8 cellular contexts compared by ENCODE assay signal in the genomic region with DNA sequence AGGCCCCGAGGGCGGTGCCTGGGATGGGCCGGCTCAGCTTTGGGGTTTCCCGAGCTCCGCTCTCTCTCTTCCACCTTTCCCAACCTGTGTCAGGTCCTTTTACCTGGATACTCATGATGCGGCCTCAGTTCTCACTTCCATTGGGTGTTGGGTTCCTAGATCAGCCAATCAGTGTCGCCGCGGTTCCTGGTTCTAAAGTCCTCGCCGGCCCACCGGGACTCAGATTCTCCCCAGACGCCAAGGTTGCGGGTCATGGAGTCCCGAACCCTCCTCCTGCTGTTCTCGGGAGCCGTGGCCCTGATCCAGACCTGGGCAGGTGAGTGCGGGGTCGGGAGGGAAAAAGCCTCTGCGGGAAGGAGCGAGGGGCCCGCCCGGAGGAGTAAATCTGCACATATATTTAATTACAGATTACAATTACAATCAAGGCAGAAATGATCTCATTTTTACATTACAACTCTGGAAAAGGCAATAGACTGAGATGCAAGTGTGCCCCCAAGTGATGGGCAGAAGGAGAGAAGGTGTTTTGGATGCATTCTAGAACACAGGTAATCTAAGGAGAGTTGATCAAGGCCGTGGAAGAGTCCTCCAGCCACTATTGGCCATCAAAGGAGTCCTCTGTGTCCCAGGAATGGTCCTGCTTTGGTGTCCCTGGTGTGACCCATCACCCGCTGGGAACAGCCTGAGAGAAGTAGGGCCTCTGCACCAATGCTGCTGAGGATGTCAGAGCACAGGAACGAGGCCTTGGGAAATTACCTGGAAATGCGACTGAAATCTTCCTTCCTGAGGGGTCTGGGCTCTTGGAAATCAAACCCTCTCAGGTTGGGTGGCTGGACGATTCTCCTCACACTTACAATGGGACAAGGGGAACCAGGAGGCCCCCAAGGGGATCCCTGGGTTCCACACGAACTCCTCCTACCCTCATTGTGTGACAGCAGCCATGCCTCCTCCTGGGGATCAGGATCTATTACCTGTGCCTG. TPM values are rescaled to one million over a fixed set of nuclear protein-coding genes. Genes with fewer than 3 reads are reported as not detected.
DNase-seq lines count a peak whose midpoint lies in the region; ATAC-seq and TF ChIP-seq lines count a peak whose summit lies in the region.

No MANE protein-coding gene starts in this region.

- H3K9me3 Mint-ChIP-seq in endothelial cell (ENCODE audit: unreplicated experiment), result no peaks in the 10 kb centered on the region

- peak; percentile 51 for DNase-seq in NCI-H510A treated with DMSO at 0.1 percent for 48 hours (lab: John Stamatoyannopoulos, UW)
- peak; percentile 88 for DNase-seq in activated CD8-positive, alpha-beta memory T cell treated with anti-CD3 and anti-CD28 coated beads, Interleukin-2, amount 50 U/mL, for 4 hours
- peak; percentile 74 for DNase-seq in endothelial cell (ENCODE audit: low spot score)
- peak; percentile 96 for DNase-seq in mesendoderm
- DNase-seq in stimulated activated CD8-positive, alpha-beta memory T cell treated with anti-CD3 and anti-CD28 coated beads, Interleukin-12 subunit alpha, Interleukin-12 subunit beta, amount 100 ng/mL, for 24 hours (ENCODE audit: extremely low read depth), result peak; percentile 60
- no peak for DNase-seq in NCI-H1694 (lab: John Stamatoyannopoulos, UW)

- H4K5ac ChIP-seq in mesendoderm (ENCODE audit: low read length), result no peak overlapping the region

- H3K36me3 ChIP-seq in mesendoderm (ENCODE audit: control insufficient read depth, insufficient read depth, low read length), result no peaks in the 10 kb centered on the region

- peak overlapping the region; percentile 64 for H3K9ac ChIP-seq in mesendoderm (ENCODE audit: low read length)

- WGBS in mesendoderm (ENCODE audit: extremely low coverage, insufficient coverage, low lambda C conversion rate), result no CpG with 5 or more reads among the region's 29 CpGs

- H2BK15ac ChIP-seq in mesendoderm (replicated peaks; ENCODE audit: low read depth), result no peak overlapping the region

- no peaks in the 10 kb centered on the region for H3K4me1 ChIP-seq in mesendoderm (ENCODE audit: control insufficient read depth, low read depth, low read length)

- H3K23ac ChIP-seq in mesendoderm (ENCODE audit: low read length), result no peak overlapping the region

- no peak overlapping the region for H4K8ac ChIP-seq in mesendoderm (ENCODE audit: low read depth, low read length)

- peak overlapping the region; percentile 80 for H3K56ac ChIP-seq in mesendoderm (ENCODE audit: low read length)

- no peaks in the 10 kb centered on the region for H3K36me3 Mint-ChIP-seq in endothelial cell (ENCODE audit: low read depth, unreplicated experiment)

- H3K4me2 ChIP-seq in mesendoderm (ENCODE audit: low read length), result peak overlapping the region; percentile 45

- TF ChIP-seq CTCF in endothelial cell (IDR thresholded peaks at IDR 0.05; ENCODE audit: unreplicated experiment), result no peak

- H2BK5ac ChIP-seq in mesendoderm (ENCODE audit: low read length), result no peak overlapping the region

- no peak overlapping the region for H3K4ac ChIP-seq in mesendoderm (ENCODE audit: low read depth, low read length)

- H3K79me2 ChIP-seq in mesendoderm (ENCODE audit: control insufficient read depth, insufficient read depth, low read length), result no peaks in the 10 kb centered on the region

- no peak overlapping the region for H2BK120ac ChIP-seq in mesendoderm (ENCODE audit: low read depth, low read length)

- H2AK5ac ChIP-seq in mesendoderm (ENCODE audit: low read length), result no peak overlapping the region

- H3K27ac Mint-ChIP-seq in endothelial cell (ENCODE audit: unreplicated experiment), result no peak overlapping the region

- peak overlapping the region; percentile 25 for H3K4me3 Mint-ChIP-seq in endothelial cell (ENCODE audit: unreplicated experiment)

- H3K27ac ChIP-seq in mesendoderm (ENCODE audit: low read depth, low read length), result no peak overlapping the region

- no peak overlapping the region for H3K4me3 ChIP-seq in mesendoderm (ENCODE audit: low read length)

- H3K27me3 ChIP-seq in mesendoderm (ENCODE audit: insufficient read depth, low read length, poor library complexity), result no peaks in the 10 kb centered on the region

- ATAC-seq in GM18858 (IDR thresholded peaks at IDR 0.05; ENCODE audit: unreplicated experiment) (peak; percentile 83), HG03045 (IDR thresholded peaks at IDR 0.05; ENCODE audit: unreplicated experiment) (peak; percentile 88)

- H3K4me1 Mint-ChIP-seq in endothelial cell (ENCODE audit: unreplicated experiment), result peaks cover 3% of the 10 kb centered on the region

- H3K27me3 Mint-ChIP-seq in endothelial cell (ENCODE audit: unreplicated experiment), result no peaks in the 10 kb centered on the region

- H3K79me1 ChIP-seq in mesendoderm (ENCODE audit: low read length), result no peaks in the 10 kb centered on the region

- no peak overlapping the region for H3K18ac ChIP-seq in mesendoderm (ENCODE audit: low read length)

RNA-seq across cellular contexts. Expression of gene MICB, which starts 34.7 kb away (rescaled TPM):
- 3.6 TPM for total RNA-seq in endothelial cell (ENCODE audit: unreplicated experiment)
- 6.1 TPM for polyA plus RNA-seq in mesendoderm (2013, experiment 1 of 2)
- polyA plus RNA-seq in mesendoderm (2013, experiment 2 of 2), result 6.3 TPM

RNA-seq across cellular contexts. Expression of gene MICA, which starts 59.9 kb away (rescaled TPM):
- total RNA-seq in endothelial cell (ENCODE audit: unreplicated experiment), result 16.6 TPM
- polyA plus RNA-seq in mesendoderm (2013, experiment 1 of 2), result 9.6 TPM
- polyA plus RNA-seq in mesendoderm (2013, experiment 2 of 2), result 10.0 TPM
